Comparison of ENCODE assay signal across 21 cellular contexts in genomic region chr12:40828593-40828990, GRCh38.
"Had no signal": no experiment of that assay in that cellular context is flagged by ENCODE, and none has a peak within 500 bp of the region (broad histone marks: within the 10 kb centered on the region; RNA-seq: fewer than 3 reads in every experiment).

No MANE protein-coding gene starts in this region.

- H3K9me3 Mint-ChIP-seq: activated CD4-positive, alpha-beta memory T cell treated with anti-CD3 and anti-CD28 coated beads, Interleukin-2, amount 10 ng/mL, durations not matched to agents 7 days and 5 days; activated CD4-positive, alpha-beta T cell treated with anti-CD3 and anti-CD28 coated beads, Interleukin-2, amount 10 ng/mL, durations not matched to agents 7 days and 5 days; activated naive CD4-positive, alpha-beta T cell treated with anti-CD3 and anti-CD28 coated beads, Interleukin-2, amount 10 ng/mL, durations not matched to agents 7 days and 5 days; stimulated activated memory B cell treated with anti-CD40 and anti-IgM and Interleukin-4, amounts not matched to agents 10 μg/mL and 1 μg/mL and 100 μg/mL, for 72 hours; stimulated activated naive CD8-positive, alpha-beta T cell treated with anti-CD3 and anti-CD28 coated beads, Interleukin-15, amount 100 ng/mL, for 72 hours had no signal

- H3K36me3 Mint-ChIP-seq: activated naive CD4-positive, alpha-beta T cell treated with anti-CD3 and anti-CD28 coated beads, Interleukin-2, amount 10 ng/mL, durations not matched to agents 7 days and 5 days; natural killer cell; stimulated activated memory B cell treated with anti-CD40 and anti-IgM and Interleukin-4, amounts not matched to agents 10 μg/mL and 1 μg/mL and 100 μg/mL, for 72 hours had no signal

- H3K27ac Mint-ChIP-seq: activated CD4-positive, alpha-beta memory T cell treated with anti-CD3 and anti-CD28 coated beads, Interleukin-2, amount 10 ng/mL, durations not matched to agents 7 days and 5 days; activated CD4-positive, alpha-beta T cell treated with anti-CD3 and anti-CD28 coated beads, Interleukin-2, amount 10 ng/mL, durations not matched to agents 7 days and 5 days; activated naive CD4-positive, alpha-beta T cell treated with anti-CD3 and anti-CD28 coated beads, Interleukin-2, amount 10 ng/mL, durations not matched to agents 7 days and 5 days; activated T-cell treated with anti-CD3 and anti-CD28 coated beads, Interleukin-2, amount 50 U/mL, for 24 hours; effector memory CD8-positive, alpha-beta T cell; natural killer cell; stimulated activated memory B cell treated with anti-CD40 and anti-IgM and Interleukin-4, amounts not matched to agents 10 μg/mL and 1 μg/mL and 100 μg/mL, for 72 hours; stimulated activated naive CD8-positive, alpha-beta T cell treated with anti-CD3 and anti-CD28 coated beads, Interleukin-15, amount 100 ng/mL, for 72 hours had no signal

- H3K27me3 Mint-ChIP-seq: activated CD4-positive, alpha-beta memory T cell treated with anti-CD3 and anti-CD28 coated beads, Interleukin-2, amount 10 ng/mL, durations not matched to agents 7 days and 5 days; activated CD4-positive, alpha-beta T cell treated with anti-CD3 and anti-CD28 coated beads, Interleukin-2, amount 10 ng/mL, durations not matched to agents 7 days and 5 days; activated naive CD4-positive, alpha-beta T cell treated with anti-CD3 and anti-CD28 coated beads, Interleukin-2, amount 10 ng/mL, durations not matched to agents 7 days and 5 days; activated T-cell treated with anti-CD3 and anti-CD28 coated beads, Interleukin-2, amount 50 U/mL, for 24 hours; central memory CD8-positive, alpha-beta T cell; effector memory CD8-positive, alpha-beta T cell; stimulated activated memory B cell treated with anti-CD40 and anti-IgM and Interleukin-4, amounts not matched to agents 10 μg/mL and 1 μg/mL and 100 μg/mL, for 72 hours; stimulated activated naive CD8-positive, alpha-beta T cell treated with anti-CD3 and anti-CD28 coated beads, Interleukin-15, amount 100 ng/mL, for 72 hours had no signal

- H3K4me1 Mint-ChIP-seq: activated CD4-positive, alpha-beta memory T cell treated with anti-CD3 and anti-CD28 coated beads, Interleukin-2, amount 10 ng/mL, durations not matched to agents 7 days and 5 days; activated CD4-positive, alpha-beta T cell treated with anti-CD3 and anti-CD28 coated beads, Interleukin-2, amount 10 ng/mL, durations not matched to agents 7 days and 5 days; activated naive CD4-positive, alpha-beta T cell treated with anti-CD3 and anti-CD28 coated beads, Interleukin-2, amount 10 ng/mL, durations not matched to agents 7 days and 5 days; central memory CD8-positive, alpha-beta T cell; natural killer cell; stimulated activated memory B cell treated with anti-CD40 and anti-IgM and Interleukin-4, amounts not matched to agents 10 μg/mL and 1 μg/mL and 100 μg/mL, for 72 hours; stimulated activated naive CD8-positive, alpha-beta T cell treated with anti-CD3 and anti-CD28 coated beads, Interleukin-15, amount 100 ng/mL, for 72 hours had no signal

- DNase-seq: activated CD4-positive, alpha-beta memory T cell treated with anti-CD3 and anti-CD28 coated beads, Interleukin-2, amount 10 ng/mL, durations not matched to agents 7 days and 5 days; activated CD4-positive, alpha-beta T cell treated with anti-CD3 and anti-CD28 coated beads for 1 hour; activated CD4-positive, alpha-beta T cell treated with anti-CD3 and anti-CD28 coated beads, Interleukin-2, amount 10 ng/mL, durations not matched to agents 7 days and 5 days; activated CD8-positive, alpha-beta memory T cell treated with anti-CD3 and anti-CD28 coated beads, Interleukin-2, amount 50 U/mL, for 48 hours; activated gamma-delta T cell; activated naive CD4-positive, alpha-beta T cell treated with anti-CD3 and anti-CD28 coated beads, Interleukin-2, amount 10 ng/mL, durations not matched to agents 7 days and 5 days; activated T-cell treated with anti-CD3 and anti-CD28 coated beads, Interleukin-2, amount 50 U/mL, for 24 hours; effector memory CD8-positive, alpha-beta T cell; heart left ventricle; left ventricle myocardium inferior; natural killer cell; stimulated activated CD4-positive, alpha-beta T cell treated with anti-CD3 and anti-CD28 coated beads, Interleukin-1b, Interleukin-23, amount 100 ng/mL, for 48 hours; stimulated activated CD4-positive, alpha-beta T cell treated with anti-CD3 and anti-CD28 coated beads, Interleukin-4, amount 100 ng/mL, for 4 hours; stimulated activated CD8-positive, alpha-beta memory T cell treated with anti-CD3 and anti-CD28 coated beads, Interleukin-4, amount 100 ng/mL, for 48 hours; stimulated activated naive CD8-positive, alpha-beta T cell treated with anti-CD3 and anti-CD28 coated beads, Interleukin-15, amount 100 ng/mL, for 72 hours; T-helper 9 cell; thyroid gland; upper lobe of left lung; WERI-Rb-1 had no signal

- H3K4me3 Mint-ChIP-seq: activated CD4-positive, alpha-beta memory T cell treated with anti-CD3 and anti-CD28 coated beads, Interleukin-2, amount 10 ng/mL, durations not matched to agents 7 days and 5 days; activated CD4-positive, alpha-beta T cell treated with anti-CD3 and anti-CD28 coated beads, Interleukin-2, amount 10 ng/mL, durations not matched to agents 7 days and 5 days; activated naive CD4-positive, alpha-beta T cell treated with anti-CD3 and anti-CD28 coated beads, Interleukin-2, amount 10 ng/mL, durations not matched to agents 7 days and 5 days; activated T-cell treated with anti-CD3 and anti-CD28 coated beads, Interleukin-2, amount 50 U/mL, for 24 hours; central memory CD8-positive, alpha-beta T cell; effector memory CD8-positive, alpha-beta T cell; natural killer cell; stimulated activated memory B cell treated with anti-CD40 and anti-IgM and Interleukin-4, amounts not matched to agents 10 μg/mL and 1 μg/mL and 100 μg/mL, for 72 hours; stimulated activated naive CD8-positive, alpha-beta T cell treated with anti-CD3 and anti-CD28 coated beads, Interleukin-15, amount 100 ng/mL, for 72 hours had no signal
